7 cellular contexts compared by ENCODE assay signal in the genomic region with DNA sequence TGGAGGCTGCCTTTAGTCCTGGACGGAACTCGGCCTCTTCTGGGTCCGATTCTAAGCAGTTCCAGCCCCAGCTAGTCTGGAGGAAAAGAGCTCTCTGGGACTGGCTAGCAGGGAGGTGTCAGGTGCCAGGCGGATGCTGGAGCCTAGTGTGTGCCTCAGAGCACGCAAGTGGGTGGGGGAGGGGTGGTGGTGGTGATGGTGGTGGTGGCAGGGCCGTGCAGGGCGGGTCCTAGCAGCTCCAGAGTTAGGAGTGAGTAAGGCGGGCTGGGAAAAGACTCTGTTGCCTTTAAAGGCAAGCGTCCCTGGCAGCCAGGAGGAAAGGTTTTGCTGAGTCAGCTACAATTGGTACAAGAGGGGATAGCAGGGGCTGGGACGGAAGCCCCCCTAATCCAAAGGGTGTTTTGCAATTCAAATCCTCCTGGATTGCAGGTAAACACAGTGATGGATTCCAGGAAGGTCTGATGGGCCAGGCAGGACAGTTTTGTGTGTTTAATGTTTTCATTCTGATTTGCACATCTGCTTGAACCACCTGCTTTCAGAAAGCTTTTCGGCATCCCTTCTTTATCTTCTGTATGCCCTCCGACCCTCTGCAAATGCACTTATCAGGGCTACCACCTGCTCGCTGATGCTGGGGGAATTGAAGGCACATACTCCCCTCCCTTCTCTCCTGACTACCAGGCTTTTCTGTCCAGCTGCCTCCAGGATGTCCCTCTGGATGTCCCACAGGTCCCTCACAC. TPM values are rescaled to one million over a fixed set of nuclear protein-coding genes. Genes with fewer than 3 reads are reported as not detected.
DNase-seq lines count a peak whose midpoint lies in the region; ATAC-seq and TF ChIP-seq lines count a peak whose summit lies in the region.

No MANE protein-coding gene starts in this region.

- H3K9me1 ChIP-seq in IMR-90 (ENCODE audit: insufficient read depth, low read length), result peaks cover 28% of the 10 kb centered on the region

- H4K20me1 ChIP-seq in IMR-90 (ENCODE audit: insufficient read depth, low read length) (peaks cover 8% of the 10 kb centered on the region), OCI-LY1 (ENCODE audit: insufficient read depth, low read length) (no peaks in the 10 kb centered on the region)

- in situ Hi-C loops in IMR-90 (cut with MboI; ENCODE audit: low sequenced_read_pairs), result no loop called here

- POLR2A ChIA-PET in IMR-90 (lab: Charles Lee; ENCODE audit: unreplicated experiment), result interaction anchor here (1.2 kb wide), 1 partner anchor 110 kb away, joined by 4 read pairs; no protein-coding TSS in a partner anchor

- peak overlapping the region; percentile 98 for H2BK20ac ChIP-seq in IMR-90 (ENCODE audit: low read depth, low read length)

- peaks cover 8% of the 10 kb centered on the region; the same call in 1 of the 2 replicates for H3F3A ChIP-seq in OCI-LY1 (ENCODE audit: insufficient read depth, low read length)

- peak overlapping the region; percentile 99 for H2BK15ac ChIP-seq in IMR-90 (ENCODE audit: low read depth, low read length)

- peak overlapping the region; percentile 90 for H2AK9ac ChIP-seq in IMR-90 (replicated peaks; ENCODE audit: low read depth, low read length, poor library complexity)

- BruUV-seq in IMR-90 (replicated peaks; lab: Mats Ljungman, UMichigan), result no TSS peak

- CTCF ChIA-PET in IMR-90 (lab: Yijun Ruan, JAX), result interaction anchor here (1.0 to 1.3 kb wide), 4 partner anchors 19 to 111 kb away, joined by 4 to 5 read pairs (median 4); no protein-coding TSS in a partner anchor

- H3K4me2 ChIP-seq in IMR-90 (ENCODE audit: low read depth, low read length) (peak overlapping the region; percentile 67), OCI-LY1 (ENCODE audit: low read length) (peak overlapping the region; percentile 74)

- H3K23ac ChIP-seq in IMR-90 (ENCODE audit: low read depth, low read length), result peak overlapping the region; percentile 97

- no peaks in the 10 kb centered on the region for H3K27me3 ChIP-seq in IMR-90 (ENCODE audit: control insufficient read depth, insufficient read depth, low read length)
- H3K27me3 ChIP-seq in OCI-LY1 (ENCODE audit: insufficient read depth, low read length), result no peaks in the 10 kb centered on the region
- H3K27me3 ChIP-seq in foreskin keratinocyte, result no peaks in the 10 kb centered on the region
- H3K27me3 ChIP-seq in stomach, result peaks cover 0 to 16% (median 8%) of the 10 kb centered on the region in 3 donors

- ATAC-seq in IMR-90 (ENCODE audit: low read depth) (peak; percentile 1; the same call in 1 of the 2 replicates), foreskin keratinocyte (peak; percentile 15), GM21619 (IDR thresholded peaks at IDR 0.05; ENCODE audit: unreplicated experiment) (no peak)

- TF ChIP-seq CTCF in IMR-90 (conservative IDR thresholded peaks at IDR 0.05; ENCODE audit: low read depth, low read length) (no peak), OCI-LY1 (IDR thresholded peaks at IDR 0.05; ENCODE audit: low read length) (no peak), foreskin keratinocyte (conservative IDR thresholded peaks at IDR 0.05) (no peak), stomach (IDR thresholded peaks at IDR 0.05) (no peak)

- DNase-seq in IMR-90, result peak; percentile 73
- DNase-seq in foreskin keratinocyte, result peak in 1 of 2 donors; percentile 68
- DNase-seq in stomach, result peak; percentile 70
- no peak for DNase-seq in HPDE6-E6E7 (ENCODE audit: extremely low spot score)
- no peak for DNase-seq in activated T-cell treated with anti-CD3 and anti-CD28 coated beads, Interleukin-2, amount 50 U/mL, for 1 hour

- TF ChIP-seq POLR2A in IMR-90 (IDR thresholded peaks at IDR 0.05; ENCODE audit: low read depth, low read length), result no peak
- TF ChIP-seq POLR2A in stomach (IDR thresholded peaks at IDR 0.05), result no peak

- 71% methylated on average over 5 of the region's 13 CpGs; no CpG with 5 or more reads in 1 of the 2 experiments for WGBS in IMR-90 (ENCODE audit: extremely low coverage in 2 of 2, insufficient read length in 1 of 2), 2 experiments
- 19 to 27% (median 25%) methylated on average over 13 of the region's 13 CpGs for WGBS in stomach, 5 donors

- H3K9ac ChIP-seq in IMR-90 (ENCODE audit: low read depth, low read length) (peak overlapping the region; percentile 80), OCI-LY1 (ENCODE audit: low read length) (peak overlapping the region; percentile 16; the same call in 1 of the 2 replicates)

- H3K56ac ChIP-seq in IMR-90 (ENCODE audit: extremely low read depth, insufficient read depth, low read length), result peak overlapping the region; percentile 83

- peak overlapping the region; percentile 94 for H2BK120ac ChIP-seq in IMR-90 (ENCODE audit: low read depth, low read length)

- peak overlapping the region; percentile 99 for H2AK5ac ChIP-seq in IMR-90 (ENCODE audit: low read depth, low read length)

- TF ChIP-seq EP300 in stomach (IDR thresholded peaks at IDR 0.05), result no peak

- no peak for TF ChIP-seq RAD21 in IMR-90 (IDR thresholded peaks at IDR 0.05; ENCODE audit: low read length)

- peak overlapping the region; percentile 97 for H3K27ac ChIP-seq in IMR-90 (ENCODE audit: insufficient read depth, low read length)
- H3K27ac ChIP-seq in OCI-LY1 (ENCODE audit: low read depth, low read length, poor library complexity, severe bottlenecking), result peak overlapping the region; percentile 87
- peak overlapping the region; percentile 92 for H3K27ac ChIP-seq in foreskin keratinocyte
- peak overlapping the region in 3 of 5 donors; percentile 26 to 94 (median 71) for H3K27ac ChIP-seq in stomach

- peak overlapping the region; percentile 99 for H3K4ac ChIP-seq in IMR-90 (ENCODE audit: low read depth, low read length)

- H4K8ac ChIP-seq in IMR-90 (ENCODE audit: low read depth in 2 of 2, low read length in 2 of 2), result peak overlapping the region; percentile 89 to 94

- peak overlapping the region; percentile 92 for H2BK5ac ChIP-seq in IMR-90 (ENCODE audit: low read depth, low read length, poor library complexity, severe bottlenecking)

- H3K9me3 ChIP-seq in IMR-90 (ENCODE audit: control insufficient read depth, insufficient read depth, low read length) (no peaks in the 10 kb centered on the region), OCI-LY1 (ENCODE audit: low read length) (no peaks in the 10 kb centered on the region), stomach (no peaks in the 10 kb centered on the region)

- peaks cover 25 to 46% of the 10 kb centered on the region in 2 experiments for H3K79me1 ChIP-seq in IMR-90 (ENCODE audit: low read depth in 1 of 2, low read length in 2 of 2)

- intact Hi-C loops in IMR-90 (cut with micrococcal nuclease), result no loop called here
- intact Hi-C loops in stomach (cut with DNase I; ENCODE audit: low total_unique reads), result no loop called here

- H2AFZ ChIP-seq in IMR-90 (replicated peaks; ENCODE audit: low read length, poor library complexity), result peak overlapping the region; percentile 68
- no peak overlapping the region for H2AFZ ChIP-seq in OCI-LY1 (ENCODE audit: low read length)

- H3K14ac ChIP-seq in IMR-90 (replicated peaks; ENCODE audit: low read depth, low read length), result peak overlapping the region; percentile 92

- no peaks in the 10 kb centered on the region for H3K9me2 ChIP-seq in OCI-LY1 (ENCODE audit: low read depth, low read length)

- H4K5ac ChIP-seq in IMR-90 (ENCODE audit: low read depth, low read length), result peak overlapping the region; percentile 97

- H3K79me2 ChIP-seq in OCI-LY1 (ENCODE audit: insufficient read depth, low read length), result peaks cover 2% of the 10 kb centered on the region

- H3K4me1 ChIP-seq in IMR-90 (ENCODE audit: control insufficient read depth, insufficient read depth, low read length) (peaks cover 35% of the 10 kb centered on the region), OCI-LY1 (ENCODE audit: insufficient read depth, low read length, severe bottlenecking) (peaks cover 52% of the 10 kb centered on the region), foreskin keratinocyte (peaks cover 25% of the 10 kb centered on the region), stomach (peaks cover 28 to 76% (median 49%) of the 10 kb centered on the region in 4 donors)

- H4K91ac ChIP-seq in IMR-90 (ENCODE audit: insufficient read depth, low read depth, low read length), result peak overlapping the region; percentile 100

- peak overlapping the region; percentile 95 for H3K18ac ChIP-seq in IMR-90 (ENCODE audit: low read depth, low read length)

- dilution Hi-C loops in IMR-90 (cut with HindIII; ENCODE audit: low sequenced_read_pairs, unreplicated experiment), result no loop called here

- H3K36me3 ChIP-seq in IMR-90 (ENCODE audit: control insufficient read depth, insufficient read depth, low read length) (no peaks in the 10 kb centered on the region), OCI-LY1 (ENCODE audit: insufficient read depth, low read length) (peaks cover 2% of the 10 kb centered on the region; the same call in 1 of the 2 replicates), stomach (no peaks in the 10 kb centered on the region)

- no peak overlapping the region for H3K4me3 ChIP-seq in IMR-90 (ENCODE audit: insufficient read depth, low read depth, low read length)
- H3K4me3 ChIP-seq in OCI-LY1 (ENCODE audit: low read depth, low read length, poor library complexity, severe bottlenecking), result peak overlapping the region; percentile 35
- no peak overlapping the region for H3K4me3 ChIP-seq in stomach

TF ChIP-seq in IMR-90, 13 proteins besides CTCF, POLR2A, EP300 and RAD21:
- 0 out of 2 replicates have a peak, but pooled peaks have one; percentile 3 for TF ChIP-seq BHLHE40 (IDR thresholded peaks at IDR 0.05; ENCODE audit: low read depth, low read length)
- TF ChIP-seq CEBPB (IDR thresholded peaks at IDR 0.05; ENCODE audit: low read depth, low read length), result no peak
- TF ChIP-seq MAFK (IDR thresholded peaks at IDR 0.05; ENCODE audit: low read depth, low read length), result peak; percentile 100

RNA-seq across cellular contexts. Expression of a gene that starts 4.1 kb away (rescaled TPM):
- total RNA-seq in IMR-90 (2012; rRNA removed), result 203 and 395 TPM in 2 replicates
- 200 and 208 TPM in 2 replicates for polyA plus RNA-seq in IMR-90 (2012; rRNA removed)
- 557 and 944 TPM in 2 replicates for polyA plus RNA-seq in IMR-90 (2012; cell fraction: cytosol; rRNA removed)
- 202 and 690 TPM in 2 replicates for polyA plus RNA-seq in IMR-90 (2012; cell fraction: nucleus; rRNA removed; ENCODE audit: low replicate concordance)
- 204 and 209 TPM in 2 replicates for total RNA-seq in foreskin keratinocyte
- polyA plus RNA-seq in foreskin keratinocyte, result 178 and 182 TPM in 2 replicates
- total RNA-seq in stomach, result 10 to 100 TPM in 3 of 5 donors, 1 to 10 TPM in 2; 1.2 to 32.5 (median 28.1) TPM
- polyA plus RNA-seq in stomach, result 10 to 100 TPM in 1 of 3 donors, 1 to 10 TPM in 2; 4.3 to 39.8 (median 8.4) TPM

Comparison
In these comparisons a context has a peak if more than half of its experiments do, and no peak if none do; other contexts are left out.
1. DNase-seq: peak in IMR-90 (single experiment) and stomach (single experiment); none in HPDE6-E6E7 (single experiment) and activated T-cell treated with anti-CD3 and anti-CD28 coated beads, Interleukin-2, amount 50 U/mL, for 1 hour (single experiment).
2. Peak in every context shown above with its lines, with median percentiles within 50 percentile points of each other: H3K27ac ChIP-seq.